ENCODE assay signal across 1 cellular context in genomic region chr6:118621799-118622470, GRCh38.
TF ChIP-seq lines count a peak whose summit lies in the region.

No MANE protein-coding gene starts in this region.

TF ChIP-seq in IMR-90, 13 proteins besides CTCF, POLR2A, EP300 and RAD21:
- TF ChIP-seq RFX5 (IDR thresholded peaks at IDR 0.05; ENCODE audit: low read depth, low read length) (no peak), FOS (IDR thresholded peaks at IDR 0.05; ENCODE audit: low read depth, low read length) (no peak)
